ENCODE assay signal across 19 cellular contexts in the genomic region with DNA sequence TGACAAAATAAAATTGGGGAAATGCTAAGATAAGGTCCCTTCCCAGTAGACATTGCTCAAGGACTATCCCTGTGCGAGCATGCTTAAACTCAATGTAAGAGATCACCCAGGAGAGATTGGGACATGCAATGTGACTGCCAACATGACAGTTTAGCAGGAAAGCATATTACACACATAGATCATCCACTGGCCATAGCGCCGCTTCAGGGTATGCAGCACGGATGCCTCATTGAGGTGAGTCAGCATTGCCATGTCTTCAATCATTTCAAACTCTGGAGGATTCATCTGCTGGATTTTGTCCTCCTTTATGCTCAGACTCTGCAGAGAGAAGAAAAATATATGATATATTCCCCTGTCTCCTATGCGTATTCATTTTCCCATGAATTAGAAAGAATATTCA. TPM values are rescaled to one million over a fixed set of nuclear protein-coding genes. Genes with fewer than 3 reads are reported as not detected.
DNase-seq lines count a peak whose midpoint lies in the region; ATAC-seq, FAIRE-seq and TF ChIP-seq lines count a peak whose summit lies in the region.
"Had no signal": no experiment of that assay in that cellular context is flagged by ENCODE, and none has a peak within 500 bp of the region (broad histone marks: within the 10 kb centered on the region; RNA-seq: fewer than 3 reads in every experiment).

No MANE protein-coding gene starts in this region.

- FAIRE-seq in bronchial epithelial cell (lab: Jason Lieb, UNC) = peak; percentile 62
- FAIRE-seq in GM19239 (lab: Jason Lieb, UNC) = no peak
- FAIRE-seq: GM18507 had no signal

- TF ChIP-seq POLR2A in breast epithelium (IDR thresholded peaks at IDR 0.05) = no peak

- CTCF ChIA-PET in MCF 10A (lab: Yijun Ruan, JAX) = interaction anchor here (0.5 to 1.9 kb wide), 3 partner anchors 12 to 51 kb away, joined by 3 to 18 read pairs (median 4); no protein-coding TSS in a partner anchor
- CTCF ChIA-PET in activated CD8-positive, alpha-beta memory T cell treated with anti-CD3 and anti-CD28 coated beads, Interleukin-2, amount 10 ng/mL, durations not matched to agents 7 days and 5 days (lab: Charles Lee) = no interaction called here

- no peak overlapping the region for H3K27ac ChIP-seq in breast epithelium
- H3K27ac ChIP-seq: BLaER1 had no signal

- DNase-seq in MCF 10A (ENCODE audit: unreplicated experiment) (peak; percentile 38), breast epithelium (ENCODE audit: low spot score in 2 of 2) (no peak), RPMI7951 (ENCODE audit: low read depth) (peak; percentile 40), bronchial epithelial cell (ENCODE audit: low read depth) (no peak), GM19239 (ENCODE audit: insufficient read length, low spot score) (no peak)
- DNase-seq in activated CD8-positive, alpha-beta memory T cell treated with anti-CD3 and anti-CD28 coated beads, Interleukin-2, amount 10 ng/mL, durations not matched to agents 7 days and 5 days = no peak
- DNase-seq: 8988T; AML-193; Caco-2; CD8-positive, alpha-beta memory T cell; DND-41; H7 had no signal

- no peaks in the 10 kb centered on the region for H3K4me1 Mint-ChIP-seq in MCF 10A (ENCODE audit: insufficient read depth, unreplicated experiment)
- no peaks in the 10 kb centered on the region for H3K4me1 Mint-ChIP-seq in activated CD8-positive, alpha-beta memory T cell treated with anti-CD3 and anti-CD28 coated beads, Interleukin-2, amount 10 ng/mL, durations not matched to agents 7 days and 5 days
- H3K4me1 Mint-ChIP-seq: CD8-positive, alpha-beta memory T cell; GM23338; IgD-negative memory B cell had no signal

- no peak overlapping the region for H3K4me3 Mint-ChIP-seq in MCF 10A (ENCODE audit: unreplicated experiment)
- no peak overlapping the region for H3K4me3 Mint-ChIP-seq in activated CD8-positive, alpha-beta memory T cell treated with anti-CD3 and anti-CD28 coated beads, Interleukin-2, amount 10 ng/mL, durations not matched to agents 7 days and 5 days
- H3K4me3 Mint-ChIP-seq: CD8-positive, alpha-beta memory T cell; GM23338; IgD-negative memory B cell had no signal

- ATAC-seq in GM21825 (IDR thresholded peaks at IDR 0.05; ENCODE audit: unreplicated experiment) (no peak), GM18909 (IDR thresholded peaks at IDR 0.05; ENCODE audit: poor library complexity, unreplicated experiment) (no peak)
- ATAC-seq in activated CD8-positive, alpha-beta memory T cell treated with anti-CD3 and anti-CD28 coated beads, Interleukin-2, amount 10 ng/mL, durations not matched to agents 7 days and 5 days = no peak
- ATAC-seq: GM23338 had no signal

- H3K36me3 ChIP-seq in breast epithelium (no peaks in the 10 kb centered on the region), bronchial epithelial cell (ENCODE audit: control insufficient read depth, insufficient read depth, low read length) (no peaks in the 10 kb centered on the region)
- H3K36me3 ChIP-seq: BLaER1 had no signal

- intact Hi-C loops in MCF 10A (cut with micrococcal nuclease) (no loop called here), breast epithelium (cut with DNase I; ENCODE audit: low total_unique reads) (no loop called here)

- H3K27ac Mint-ChIP-seq in MCF 10A (ENCODE audit: low read depth, unreplicated experiment) = no peak overlapping the region
- H3K27ac Mint-ChIP-seq in activated CD8-positive, alpha-beta memory T cell treated with anti-CD3 and anti-CD28 coated beads, Interleukin-2, amount 10 ng/mL, durations not matched to agents 7 days and 5 days = no peak overlapping the region
- H3K27ac Mint-ChIP-seq: CD8-positive, alpha-beta memory T cell; GM23338; IgD-negative memory B cell had no signal

- POLR2A ChIA-PET in MCF 10A (lab: Yijun Ruan, JAX) = no interaction called here

- BruUV-seq in MCF 10A (replicated peaks; lab: Mats Ljungman, UMichigan) = no TSS peak

- no peaks in the 10 kb centered on the region for H3K9me3 Mint-ChIP-seq in MCF 10A (ENCODE audit: unreplicated experiment)
- no peaks in the 10 kb centered on the region for H3K9me3 Mint-ChIP-seq in activated CD8-positive, alpha-beta memory T cell treated with anti-CD3 and anti-CD28 coated beads, Interleukin-2, amount 10 ng/mL, durations not matched to agents 7 days and 5 days (ENCODE audit: low read depth)
- H3K9me3 Mint-ChIP-seq: CD8-positive, alpha-beta memory T cell; GM23338 had no signal

- no peaks in the 10 kb centered on the region for H3K27me3 ChIP-seq in breast epithelium
- no peaks in the 10 kb centered on the region for H3K27me3 ChIP-seq in bronchial epithelial cell (ENCODE audit: control insufficient read depth, insufficient read depth, low read length)
- H3K27me3 ChIP-seq: BLaER1 had no signal

- H3K4me3 ChIP-seq in breast epithelium = no peak overlapping the region
- H3K4me3 ChIP-seq in bronchial epithelial cell (ENCODE audit: low read depth, low read length) = no peak overlapping the region
- H3K4me3 ChIP-seq: BLaER1, GM23338 had no signal

- H3K4me1 ChIP-seq in breast epithelium = no peaks in the 10 kb centered on the region
- H3K4me1 ChIP-seq: BLaER1, Caco-2 had no signal

- no peaks in the 10 kb centered on the region for H3K27me3 Mint-ChIP-seq in MCF 10A (ENCODE audit: insufficient read depth, unreplicated experiment)
- no peaks in the 10 kb centered on the region for H3K27me3 Mint-ChIP-seq in activated CD8-positive, alpha-beta memory T cell treated with anti-CD3 and anti-CD28 coated beads, Interleukin-2, amount 10 ng/mL, durations not matched to agents 7 days and 5 days
- H3K27me3 Mint-ChIP-seq: CD8-positive, alpha-beta memory T cell had no signal

- no peak for TF ChIP-seq CTCF in MCF 10A (IDR thresholded peaks at IDR 0.05; ENCODE audit: unreplicated experiment)
- TF ChIP-seq CTCF in breast epithelium (IDR thresholded peaks at IDR 0.05) = no peak
- TF ChIP-seq CTCF in bronchial epithelial cell (IDR thresholded peaks at IDR 0.05; ENCODE audit: insufficient read depth, low read length, severe bottlenecking) = no peak

- H3K9me3 ChIP-seq in breast epithelium = no peaks in the 10 kb centered on the region
- H3K9me3 ChIP-seq: BLaER1, Caco-2 had no signal

- no peaks in the 10 kb centered on the region for H3K36me3 Mint-ChIP-seq in MCF 10A (ENCODE audit: insufficient read depth, unreplicated experiment)
- H3K36me3 Mint-ChIP-seq in activated CD8-positive, alpha-beta memory T cell treated with anti-CD3 and anti-CD28 coated beads, Interleukin-2, amount 10 ng/mL, durations not matched to agents 7 days and 5 days = no peaks in the 10 kb centered on the region
- H3K36me3 Mint-ChIP-seq: CD8-positive, alpha-beta memory T cell had no signal

RNA-seq across cellular contexts. Expression of a gene that starts 8.9 kb away (rescaled TPM):
- 0.19 and 0.25 TPM in 2 replicates for total RNA-seq in MCF 10A (2022)
- not detected for total RNA-seq in breast epithelium
- 0.20 and 0.24 TPM in 2 replicates for total RNA-seq in RPMI7951 (2014; rRNA removed; shearing (Covaris generic))
- under 0.01 TPM in 2 replicates for total RNA-seq in bronchial epithelial cell
- total RNA-seq in activated CD8-positive, alpha-beta memory T cell treated with anti-CD3 and anti-CD28 coated beads, Interleukin-2, amount 10 ng/mL, durations not matched to agents 7 days and 5 days = under 1 TPM; 0.35 to 0.37 TPM
- total RNA-seq: HT-29 had no signal

Comparison
In these comparisons a context has a peak if more than half of its experiments do, and no peak if none do; other contexts are left out.
1. DNase-seq: peak in MCF 10A (single experiment) and RPMI7951 (single experiment); none in breast epithelium (0 of 2), bronchial epithelial cell (single experiment), activated CD8-positive, alpha-beta memory T cell treated with anti-CD3 and anti-CD28 coated beads, Interleukin-2, amount 10 ng/mL, durations not matched to agents 7 days and 5 days (single experiment) and GM19239 (single experiment).